ENCODE assay signal across 1 cellular context in the genomic region with DNA sequence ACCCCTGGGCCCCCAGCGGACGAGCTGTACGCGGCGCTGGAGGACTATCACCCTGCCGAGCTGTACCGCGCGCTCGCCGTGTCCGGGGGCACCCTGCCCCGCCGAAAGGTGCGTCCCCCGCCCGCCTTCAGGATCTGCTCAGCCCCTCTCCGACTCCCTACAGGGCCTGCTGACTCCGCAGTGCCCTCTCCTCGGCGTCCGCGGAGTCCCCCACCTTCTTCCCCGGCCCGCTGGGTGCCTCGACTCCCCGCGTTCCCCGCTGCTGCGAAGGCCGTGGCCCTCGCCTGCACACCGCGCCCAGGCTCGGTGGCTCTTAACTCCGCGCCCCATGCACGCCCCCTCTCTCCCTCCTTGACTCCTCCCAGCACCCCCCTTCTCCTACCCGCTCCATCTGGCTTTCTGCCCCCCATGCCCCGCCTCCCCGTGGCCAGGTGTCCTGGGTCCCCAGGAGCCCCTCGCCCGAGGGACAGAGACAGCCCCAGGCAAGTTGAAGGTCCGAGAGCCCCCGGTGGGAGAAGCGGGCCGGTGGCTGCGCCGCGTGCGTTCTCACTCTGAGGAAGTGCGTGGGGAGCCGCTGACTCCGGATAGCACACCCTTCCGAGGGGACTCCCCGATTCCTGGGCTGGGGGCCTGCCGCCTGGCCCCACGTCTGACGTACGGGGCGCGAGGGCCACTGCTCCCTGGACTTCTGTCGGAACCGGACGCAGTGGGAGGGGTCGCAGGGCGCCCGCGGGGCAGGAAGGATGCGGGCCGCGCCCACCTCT.
A peak's percentile ranks its signal among the peaks of the same experiment; 100 is the strongest.
TF ChIP-seq lines count a peak whose summit lies in the region.

No MANE protein-coding gene starts in this region.

TF ChIP-seq in H1, 55 proteins besides CTCF, POLR2A, EP300 and RAD21:
- TF ChIP-seq, protein P1, sequence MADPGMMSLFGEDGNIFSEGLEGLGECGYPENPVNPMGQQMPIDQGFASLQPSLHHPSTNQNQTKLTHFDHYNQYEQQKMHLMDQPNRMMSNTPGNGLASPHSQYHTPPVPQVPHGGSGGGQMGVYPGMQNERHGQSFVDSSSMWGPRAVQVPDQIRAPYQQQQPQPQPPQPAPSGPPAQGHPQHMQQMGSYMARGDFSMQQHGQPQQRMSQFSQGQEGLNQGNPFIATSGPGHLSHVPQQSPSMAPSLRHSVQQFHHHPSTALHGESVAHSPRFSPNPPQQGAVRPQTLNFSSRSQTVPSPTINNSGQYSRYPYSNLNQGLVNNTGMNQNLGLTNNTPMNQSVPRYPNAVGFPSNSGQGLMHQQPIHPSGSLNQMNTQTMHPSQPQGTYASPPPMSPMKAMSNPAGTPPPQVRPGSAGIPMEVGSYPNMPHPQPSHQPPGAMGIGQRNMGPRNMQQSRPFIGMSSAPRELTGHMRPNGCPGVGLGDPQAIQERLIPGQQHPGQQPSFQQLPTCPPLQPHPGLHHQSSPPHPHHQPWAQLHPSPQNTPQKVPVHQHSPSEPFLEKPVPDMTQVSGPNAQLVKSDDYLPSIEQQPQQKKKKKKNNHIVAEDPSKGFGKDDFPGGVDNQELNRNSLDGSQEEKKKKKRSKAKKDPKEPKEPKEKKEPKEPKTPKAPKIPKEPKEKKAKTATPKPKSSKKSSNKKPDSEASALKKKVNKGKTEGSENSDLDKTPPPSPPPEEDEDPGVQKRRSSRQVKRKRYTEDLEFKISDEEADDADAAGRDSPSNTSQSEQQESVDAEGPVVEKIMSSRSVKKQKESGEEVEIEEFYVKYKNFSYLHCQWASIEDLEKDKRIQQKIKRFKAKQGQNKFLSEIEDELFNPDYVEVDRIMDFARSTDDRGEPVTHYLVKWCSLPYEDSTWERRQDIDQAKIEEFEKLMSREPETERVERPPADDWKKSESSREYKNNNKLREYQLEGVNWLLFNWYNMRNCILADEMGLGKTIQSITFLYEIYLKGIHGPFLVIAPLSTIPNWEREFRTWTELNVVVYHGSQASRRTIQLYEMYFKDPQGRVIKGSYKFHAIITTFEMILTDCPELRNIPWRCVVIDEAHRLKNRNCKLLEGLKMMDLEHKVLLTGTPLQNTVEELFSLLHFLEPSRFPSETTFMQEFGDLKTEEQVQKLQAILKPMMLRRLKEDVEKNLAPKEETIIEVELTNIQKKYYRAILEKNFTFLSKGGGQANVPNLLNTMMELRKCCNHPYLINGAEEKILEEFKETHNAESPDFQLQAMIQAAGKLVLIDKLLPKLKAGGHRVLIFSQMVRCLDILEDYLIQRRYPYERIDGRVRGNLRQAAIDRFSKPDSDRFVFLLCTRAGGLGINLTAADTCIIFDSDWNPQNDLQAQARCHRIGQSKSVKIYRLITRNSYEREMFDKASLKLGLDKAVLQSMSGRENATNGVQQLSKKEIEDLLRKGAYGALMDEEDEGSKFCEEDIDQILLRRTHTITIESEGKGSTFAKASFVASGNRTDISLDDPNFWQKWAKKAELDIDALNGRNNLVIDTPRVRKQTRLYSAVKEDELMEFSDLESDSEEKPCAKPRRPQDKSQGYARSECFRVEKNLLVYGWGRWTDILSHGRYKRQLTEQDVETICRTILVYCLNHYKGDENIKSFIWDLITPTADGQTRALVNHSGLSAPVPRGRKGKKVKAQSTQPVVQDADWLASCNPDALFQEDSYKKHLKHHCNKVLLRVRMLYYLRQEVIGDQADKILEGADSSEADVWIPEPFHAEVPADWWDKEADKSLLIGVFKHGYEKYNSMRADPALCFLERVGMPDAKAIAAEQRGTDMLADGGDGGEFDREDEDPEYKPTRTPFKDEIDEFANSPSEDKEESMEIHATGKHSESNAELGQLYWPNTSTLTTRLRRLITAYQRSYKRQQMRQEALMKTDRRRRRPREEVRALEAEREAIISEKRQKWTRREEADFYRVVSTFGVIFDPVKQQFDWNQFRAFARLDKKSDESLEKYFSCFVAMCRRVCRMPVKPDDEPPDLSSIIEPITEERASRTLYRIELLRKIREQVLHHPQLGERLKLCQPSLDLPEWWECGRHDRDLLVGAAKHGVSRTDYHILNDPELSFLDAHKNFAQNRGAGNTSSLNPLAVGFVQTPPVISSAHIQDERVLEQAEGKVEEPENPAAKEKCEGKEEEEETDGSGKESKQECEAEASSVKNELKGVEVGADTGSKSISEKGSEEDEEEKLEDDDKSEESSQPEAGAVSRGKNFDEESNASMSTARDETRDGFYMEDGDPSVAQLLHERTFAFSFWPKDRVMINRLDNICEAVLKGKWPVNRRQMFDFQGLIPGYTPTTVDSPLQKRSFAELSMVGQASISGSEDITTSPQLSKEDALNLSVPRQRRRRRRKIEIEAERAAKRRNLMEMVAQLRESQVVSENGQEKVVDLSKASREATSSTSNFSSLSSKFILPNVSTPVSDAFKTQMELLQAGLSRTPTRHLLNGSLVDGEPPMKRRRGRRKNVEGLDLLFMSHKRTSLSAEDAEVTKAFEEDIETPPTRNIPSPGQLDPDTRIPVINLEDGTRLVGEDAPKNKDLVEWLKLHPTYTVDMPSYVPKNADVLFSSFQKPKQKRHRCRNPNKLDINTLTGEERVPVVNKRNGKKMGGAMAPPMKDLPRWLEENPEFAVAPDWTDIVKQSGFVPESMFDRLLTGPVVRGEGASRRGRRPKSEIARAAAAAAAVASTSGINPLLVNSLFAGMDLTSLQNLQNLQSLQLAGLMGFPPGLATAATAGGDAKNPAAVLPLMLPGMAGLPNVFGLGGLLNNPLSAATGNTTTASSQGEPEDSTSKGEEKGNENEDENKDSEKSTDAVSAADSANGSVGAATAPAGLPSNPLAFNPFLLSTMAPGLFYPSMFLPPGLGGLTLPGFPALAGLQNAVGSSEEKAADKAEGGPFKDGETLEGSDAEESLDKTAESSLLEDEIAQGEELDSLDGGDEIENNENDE (IDR thresholded peaks at IDR 0.05; ENCODE audit: insufficient replicate concordance, low read length) = no peak
- TF ChIP-seq JUN (IDR thresholded peaks at IDR 0.05; ENCODE audit: low read depth, low read length) = no peak
- no peak for TF ChIP-seq SIX5 (IDR thresholded peaks at IDR 0.05; ENCODE audit: low read depth, low read length)
- TF ChIP-seq GTF2F1 (IDR thresholded peaks at IDR 0.05; ENCODE audit: borderline replicate concordance, low read depth, low read length) = no peak
- peak; percentile 92 for TF ChIP-seq KDM4A (IDR thresholded peaks at IDR 0.05; ENCODE audit: low read depth, low read length, severe bottlenecking)
- no peak for TF ChIP-seq CBX8 (IDR thresholded peaks at IDR 0.05; ENCODE audit: borderline replicate concordance, low read depth, low read length)
- TF ChIP-seq SRF (IDR thresholded peaks at IDR 0.05; ENCODE audit: low read depth, low read length) = no peak
- TF ChIP-seq TCF12 (IDR thresholded peaks at IDR 0.05; ENCODE audit: low read depth, low read length) = no peak
- TF ChIP-seq CHD2 (IDR thresholded peaks at IDR 0.05; ENCODE audit: low read length) = no peak
- no peak for TF ChIP-seq CHD1 (IDR thresholded peaks at IDR 0.05; ENCODE audit: low read depth, low read length)
- TF ChIP-seq EGR1 (IDR thresholded peaks at IDR 0.05; ENCODE audit: borderline replicate concordance, low read depth, low read length) = no peak
- TF ChIP-seq KDM1A (IDR thresholded peaks at IDR 0.05; ENCODE audit: borderline replicate concordance, low read length) = no peak
- TF ChIP-seq JUND (IDR thresholded peaks at IDR 0.05; ENCODE audit: low read length) = no peak
- peak; percentile 16; the same call in 1 of the 2 replicates for TF ChIP-seq E2F6 (IDR thresholded peaks at IDR 0.05)
- peak; percentile 20; the same call in 1 of the 2 replicates for TF ChIP-seq PHF8 (conservative IDR thresholded peaks at IDR 0.05; ENCODE audit: low read depth, low read length)
- TF ChIP-seq SUZ12 (IDR thresholded peaks at IDR 0.05; ENCODE audit: low read length) = peak; percentile 73
- TF ChIP-seq CREB1 (IDR thresholded peaks at IDR 0.05) = no peak
- no peak for TF ChIP-seq MAFK (IDR thresholded peaks at IDR 0.05; ENCODE audit: low read depth, low read length)
- TF ChIP-seq NANOG (IDR thresholded peaks at IDR 0.05; ENCODE audit: insufficient read depth, low read depth, low read length, poor library complexity, severe bottlenecking) = no peak
- TF ChIP-seq TEAD4 (IDR thresholded peaks at IDR 0.05; ENCODE audit: low read depth, low read length) = no peak
- no peak for TF ChIP-seq HDAC6 (IDR thresholded peaks at IDR 0.05; ENCODE audit: low read depth, low read length)
- TF ChIP-seq, protein P2, sequence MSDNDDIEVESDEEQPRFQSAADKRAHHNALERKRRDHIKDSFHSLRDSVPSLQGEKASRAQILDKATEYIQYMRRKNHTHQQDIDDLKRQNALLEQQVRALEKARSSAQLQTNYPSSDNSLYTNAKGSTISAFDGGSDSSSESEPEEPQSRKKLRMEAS (IDR thresholded peaks at IDR 0.05) = peak; percentile 25; the same call in 1 of the 2 replicates
